Comparison of ENCODE assay signal across 16 cellular contexts in genomic region chr20:57158474-57158873, GRCh38.
"Had no signal": no experiment of that assay in that cellular context is flagged by ENCODE, and none has a peak within 500 bp of the region (broad histone marks: within the 10 kb centered on the region; RNA-seq: fewer than 3 reads in every experiment).

No MANE protein-coding gene starts in this region.

- H3K4me1 Mint-ChIP-seq: naive thymus-derived CD8-positive, alpha-beta T cell had no signal

- H2AFZ ChIP-seq: hepatocyte had no signal

- H3K36me3 ChIP-seq: colonic mucosa, esophagus squamous epithelium, gastroesophageal sphincter had no signal

- H3K4me3 ChIP-seq: colonic mucosa, esophagus squamous epithelium, gastroesophageal sphincter, hepatocyte, mucosa of descending colon had no signal

- DNase-seq: colonic mucosa; dermis blood vessel endothelial cell; esophagus squamous epithelium; foreskin fibroblast; glutamatergic neuron; kidney; left colon; mammary epithelial cell; mucosa of descending colon; naive thymus-derived CD8-positive, alpha-beta T cell; small intestine; stimulated activated CD4-positive, alpha-beta T cell treated with anti-CD3 and anti-CD28 coated beads, Interleukin-2, amount 100 ng/mL, for 48 hours; stimulated activated naive CD4-positive, alpha-beta T cell treated with Interleukin-2 at 50 U/mL for 16 hours; trophoblast cell had no signal

- H3K27ac ChIP-seq: colonic mucosa, esophagus squamous epithelium, gastroesophageal sphincter, hepatocyte had no signal

- H3K27ac Mint-ChIP-seq: naive thymus-derived CD8-positive, alpha-beta T cell had no signal

- H3K9me3 ChIP-seq: colonic mucosa, esophagus squamous epithelium, gastroesophageal sphincter, mucosa of descending colon had no signal

- H3K36me3 Mint-ChIP-seq: naive thymus-derived CD8-positive, alpha-beta T cell had no signal

- ATAC-seq: gastroesophageal sphincter; left colon; mucosa of descending colon; naive thymus-derived CD8-positive, alpha-beta T cell had no signal

- H3K27me3 ChIP-seq: colonic mucosa, hepatocyte had no signal

- H3K4me1 ChIP-seq: colonic mucosa, gastroesophageal sphincter had no signal

- H3K4me3 Mint-ChIP-seq: naive thymus-derived CD8-positive, alpha-beta T cell had no signal

- H3K4me2 ChIP-seq: hepatocyte had no signal

- H3K9me3 Mint-ChIP-seq: naive thymus-derived CD8-positive, alpha-beta T cell had no signal

- H3K79me2 ChIP-seq: hepatocyte had no signal
